In genomic region chr5:138372225-138372624, GRCh38 we compare ENCODE assay signal across 1 cellular context.
TF ChIP-seq lines count a peak whose summit lies in the region.

No MANE protein-coding gene starts in this region.

TF ChIP-seq in HepG2, 621 proteins besides CTCF, POLR2A, EP300 and RAD21:
- no peak for TF ChIP-seq USF2 (IDR thresholded peaks at IDR 0.05; ENCODE audit: low read depth, low read length)
- TF ChIP-seq USF2 (CRISPR knock-in tag; IDR thresholded peaks at IDR 0.05; ENCODE audit: borderline replicate concordance) = no peak
- no peak for TF ChIP-seq ZFP1 (CRISPR knock-in tag; IDR thresholded peaks at IDR 0.05)
- no peak for TF ChIP-seq ZNF180 (CRISPR knock-in tag; IDR thresholded peaks at IDR 0.05; ENCODE audit: borderline replicate concordance, low read depth)
